10 cellular contexts compared by ENCODE assay signal in the genomic region with DNA sequence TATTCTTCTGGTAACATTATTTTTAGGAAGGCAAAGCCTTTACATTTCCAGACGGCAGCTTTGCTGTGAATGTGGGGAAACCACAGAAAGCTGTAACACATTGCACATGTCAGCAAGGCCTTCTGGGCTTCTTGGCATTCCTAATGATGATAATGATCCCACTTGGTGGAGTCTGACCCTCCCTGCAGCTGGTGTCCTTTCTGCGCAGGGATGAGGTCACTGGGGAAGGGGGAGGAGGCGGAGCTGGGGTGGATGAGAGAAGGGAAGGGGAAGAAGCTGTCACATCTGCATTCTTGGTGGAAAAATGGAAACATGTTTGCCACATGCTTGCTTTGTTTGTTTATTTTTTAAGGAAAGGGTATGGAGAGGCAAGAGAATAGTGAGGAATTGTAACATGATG.
A peak's percentile ranks its signal among the peaks of the same experiment; 100 is the strongest.
DNase-seq lines count a peak whose midpoint lies in the region; ATAC-seq, FAIRE-seq and TF ChIP-seq lines count a peak whose summit lies in the region.
"Had no signal": no experiment of that assay in that cellular context is flagged by ENCODE, and none has a peak within 500 bp of the region (broad histone marks: within the 10 kb centered on the region; RNA-seq: fewer than 3 reads in every experiment).

No MANE protein-coding gene starts in this region.

- no peaks in the 10 kb centered on the region for H3K9me3 Mint-ChIP-seq in stimulated activated naive B cell treated with anti-CD40 and anti-IgM and Interleukin-4, amounts not matched to agents 10 μg/mL and 1 μg/mL and 100 μg/mL, for 72 hours

- no peak for TF ChIP-seq POLR2A in H54 (IDR thresholded peaks at IDR 0.05; ENCODE audit: low read depth, low read length)

- FAIRE-seq in H54 (lab: Jason Lieb, UNC), result peak; percentile 97

- peaks cover 47 to 69% of the 10 kb centered on the region in 2 donors for H3K4me1 Mint-ChIP-seq in stimulated activated naive B cell treated with anti-CD40 and anti-IgM and Interleukin-4, amounts not matched to agents 10 μg/mL and 1 μg/mL and 100 μg/mL, for 72 hours

- H3K4me3 Mint-ChIP-seq in stimulated activated naive B cell treated with anti-CD40 and anti-IgM and Interleukin-4, amounts not matched to agents 10 μg/mL and 1 μg/mL and 100 μg/mL, for 72 hours, result peak overlapping the region in 1 of 2 donors; percentile 4

- ATAC-seq in stimulated activated naive B cell treated with anti-CD40 and anti-IgM and Interleukin-4, amounts not matched to agents 10 μg/mL and 1 μg/mL and 100 μg/mL, for 72 hours (replicated peaks), result no peak
- no peak for ATAC-seq in HG02588 (IDR thresholded peaks at IDR 0.05; ENCODE audit: unreplicated experiment)

- H3K36me3 Mint-ChIP-seq in stimulated activated naive B cell treated with anti-CD40 and anti-IgM and Interleukin-4, amounts not matched to agents 10 μg/mL and 1 μg/mL and 100 μg/mL, for 72 hours, result peaks cover 0 to 3% of the 10 kb centered on the region in 2 donors

- H3K27me3 Mint-ChIP-seq in stimulated activated naive B cell treated with anti-CD40 and anti-IgM and Interleukin-4, amounts not matched to agents 10 μg/mL and 1 μg/mL and 100 μg/mL, for 72 hours, result no peaks in the 10 kb centered on the region

- DNase-seq in H54 (ENCODE audit: insufficient read length, low spot score) (no peak), astrocyte of the hippocampus (ENCODE audit: low read depth, low spot score) (peak; percentile 80), islet precursor cell (peak; percentile 84), HPDE6-E6E7 (ENCODE audit: extremely low spot score) (no peak), T-helper 2 cell (no peak), NCI-H1417 treated with DMSO at 0.1 percent for 48 hours (lab: John Stamatoyannopoulos, UW) (no peak)
- no peak for DNase-seq in stimulated activated naive B cell treated with anti-CD40 and anti-IgM and Interleukin-4, amounts not matched to agents 10 μg/mL and 1 μg/mL and 100 μg/mL, for 72 hours
- DNase-seq: dorsolateral prefrontal cortex; stimulated activated CD4-positive, alpha-beta T cell treated with anti-CD3 and anti-CD28 coated beads, Interleukin-12 subunit alpha, Interleukin-12 subunit beta, amount 100 ng/mL, for 4 hours had no signal

- H3K27ac Mint-ChIP-seq in stimulated activated naive B cell treated with anti-CD40 and anti-IgM and Interleukin-4, amounts not matched to agents 10 μg/mL and 1 μg/mL and 100 μg/mL, for 72 hours, result peak overlapping the region; percentile 3

Comparison
In these comparisons a context has a peak if more than half of its experiments do, and no peak if none do; other contexts are left out.
1. DNase-seq: peak in astrocyte of the hippocampus (single experiment) and islet precursor cell (single experiment); none in H54 (single experiment), stimulated activated naive B cell treated with anti-CD40 and anti-IgM and Interleukin-4, amounts not matched to agents 10 μg/mL and 1 μg/mL and 100 μg/mL, for 72 hours (single experiment), HPDE6-E6E7 (single experiment), T-helper 2 cell (0 of 5) and NCI-H1417 treated with DMSO at 0.1 percent for 48 hours (single experiment).